22 cellular contexts compared by ENCODE assay signal in genomic region chr3:10081871-10082270, GRCh38. TPM values are rescaled to one million over a fixed set of nuclear protein-coding genes. Genes with fewer than 3 reads are reported as not detected.
"Had no signal": no experiment of that assay in that cellular context is flagged by ENCODE, and none has a peak within 500 bp of the region (broad histone marks: within the 10 kb centered on the region; RNA-seq: fewer than 3 reads in every experiment).

No MANE protein-coding gene starts in this region.

- ATAC-seq: HepG2 had no signal

- DNase-seq: IMR-90, Karpas-422, KG1, MG63, NCI-H1092 treated with DMSO at 0.1 percent for 48 hours, NCI-H1436, NCI-H187, NCI-H2029, NCI-H2081 treated with DMSO at 0.1 percent for 48 hours, NCI-H2171, NCI-H226, NCI-H446, NCI-H510A, NCI-H524 treated with DMSO at 0.1 percent for 48 hours, NCI-H69, NCI-H774, Right ventricle myocardium superior, RPMI8226, SIG-M5 had no signal

RNA-seq across cellular contexts. Expression of gene FANCD2OS, which starts 26.2 kb away (rescaled TPM):
- total RNA-seq: HepG2, HT1080, IMR-90, Right ventricle myocardium superior, SJSA1 had no signal
